ENCODE assay signal across 8 cellular contexts in the genomic region with DNA sequence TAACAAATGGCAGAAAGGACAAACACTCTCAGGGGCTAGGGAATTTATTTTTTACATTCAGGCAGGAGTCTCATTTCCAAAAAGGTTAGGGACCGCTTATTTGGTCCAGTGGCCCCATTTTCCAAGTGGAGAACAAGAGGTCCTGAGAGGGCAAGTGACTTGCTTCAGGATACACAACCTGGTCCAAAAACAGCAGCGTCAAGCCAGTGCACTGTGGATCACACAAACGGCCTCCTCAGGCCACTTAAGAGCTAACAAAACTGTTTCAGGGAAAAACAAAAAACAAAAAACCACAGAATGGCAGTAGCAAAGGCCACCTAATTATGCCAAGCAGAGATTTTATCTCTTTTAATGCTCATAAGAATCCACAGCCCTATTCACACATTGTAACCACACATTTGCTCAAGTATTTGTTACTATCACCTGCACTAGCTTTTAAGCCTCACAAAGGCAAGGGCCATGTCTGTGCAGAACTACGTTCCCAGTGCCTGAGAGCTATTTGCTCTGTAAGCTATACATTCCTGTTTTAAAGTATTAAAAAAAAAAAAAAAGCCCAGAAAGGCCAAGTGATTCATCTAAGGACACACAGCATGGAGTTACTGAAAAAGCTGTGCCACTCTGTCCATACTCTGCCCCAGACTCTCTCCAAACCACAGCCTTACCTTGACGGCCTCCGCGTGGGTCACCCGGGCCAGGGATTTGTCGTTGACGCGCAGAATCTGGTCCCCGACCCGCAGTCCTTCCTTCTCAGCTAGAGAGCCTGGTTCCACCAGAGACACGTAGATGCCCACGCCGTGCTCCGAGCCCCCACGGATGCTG. TPM values are rescaled to one million over a fixed set of nuclear protein-coding genes. Genes with fewer than 3 reads are reported as not detected.
DNase-seq lines count a peak whose midpoint lies in the region; ATAC-seq, FAIRE-seq and TF ChIP-seq lines count a peak whose summit lies in the region.

No MANE protein-coding gene starts in this region.

- no peaks in the 10 kb centered on the region for H3K9me3 ChIP-seq in ectodermal cell (ENCODE audit: control insufficient read depth, low read length)
- no peaks in the 10 kb centered on the region for H3K9me3 ChIP-seq in pancreas

- no peak for FAIRE-seq in pancreas (lab: Jason Lieb, UNC)

- 78 to 80% methylated on average over 18 of the region's 18 CpGs for WGBS in ectodermal cell, 2 experiments
- WGBS in pancreas, 2 donors: 70 to 78% methylated on average over 18 of the region's 18 CpGs

- DNase-seq in COLO668 (lab: John Stamatoyannopoulos, UW; ENCODE audit: unreplicated experiment) (peak; percentile 21), NCI-H69 (lab: John Stamatoyannopoulos, UW) (peak; percentile 65), pancreas (peak in 1 of 6 donors; percentile 20), H4 (ENCODE audit: low spot score) (no peak), NCI-H345 (lab: John Stamatoyannopoulos, UW) (no peak), Kasumi-1 (lab: John Stamatoyannopoulos, UW) (no peak)

- no peaks in the 10 kb centered on the region for H3K36me3 ChIP-seq in ectodermal cell (ENCODE audit: control insufficient read depth, insufficient read depth, low read length)
- H3K36me3 ChIP-seq in pancreas: no peaks in the 10 kb centered on the region

- no peak for TF ChIP-seq CTCF in pancreas (IDR thresholded peaks at IDR 0.05)

- H3K27ac ChIP-seq in ectodermal cell (ENCODE audit: insufficient read depth, low read depth, low read length, poor library complexity, severe bottlenecking) (no peak overlapping the region), pancreas (peak overlapping the region in 3 of 4 donors; percentile 51 to 67 (median 57))

- intact Hi-C loops in pancreas (cut with DNase I): no loop called here

- ATAC-seq in pancreas (no peak), GM18868 (IDR thresholded peaks at IDR 0.05; ENCODE audit: unreplicated experiment) (no peak)

- H3K27me3 ChIP-seq in ectodermal cell (ENCODE audit: control insufficient read depth, insufficient read depth, low read length, poor library complexity, severe bottlenecking) (peaks cover 23% of the 10 kb centered on the region), pancreas (no peaks in the 10 kb centered on the region)

- H3K4me1 ChIP-seq in ectodermal cell (ENCODE audit: control insufficient read depth, insufficient read depth, low read length) (peaks cover 46% of the 10 kb centered on the region), pancreas (peaks cover 0 to 17% (median 5%) of the 10 kb centered on the region in 3 donors)

- peak overlapping the region; percentile 62 for H3K4me3 ChIP-seq in ectodermal cell (ENCODE audit: insufficient read depth, low read depth, low read length)
- peak overlapping the region in 3 of 4 donors; percentile 66 to 86 (median 79) for H3K4me3 ChIP-seq in pancreas

RNA-seq across cellular contexts. Expression of a gene that starts 1.5 kb away (rescaled TPM):
- polyA plus RNA-seq in ectodermal cell (2013, experiment 1 of 4): 18.8 TPM
- polyA plus RNA-seq in ectodermal cell (2013, experiment 2 of 4): 14.7 TPM
- polyA plus RNA-seq in ectodermal cell (2013, experiment 3 of 4): 11.1 TPM
- polyA plus RNA-seq in ectodermal cell (2013, experiment 4 of 4): 15.7 TPM
- 10 to 100 TPM in 1 of 6 donors, 1 to 10 TPM in 5; 6.7 to 10.2 (median 7.8) TPM for total RNA-seq in pancreas
- 10 to 100 TPM; 23.7 to 32.2 TPM for polyA plus RNA-seq in pancreas
- total RNA-seq in H4 (2014; rRNA removed; shearing (Covaris generic)): 0.37 and 1.5 TPM in 2 replicates

Comparison
In these comparisons a context has a peak if more than half of its experiments do, and no peak if none do; other contexts are left out.
1. DNase-seq: peak in COLO668 (single experiment) and NCI-H69 (single experiment); none in H4 (single experiment), NCI-H345 (single experiment) and Kasumi-1 (0 of 2).